1 cellular context compared by ENCODE assay signal in the genomic region with DNA sequence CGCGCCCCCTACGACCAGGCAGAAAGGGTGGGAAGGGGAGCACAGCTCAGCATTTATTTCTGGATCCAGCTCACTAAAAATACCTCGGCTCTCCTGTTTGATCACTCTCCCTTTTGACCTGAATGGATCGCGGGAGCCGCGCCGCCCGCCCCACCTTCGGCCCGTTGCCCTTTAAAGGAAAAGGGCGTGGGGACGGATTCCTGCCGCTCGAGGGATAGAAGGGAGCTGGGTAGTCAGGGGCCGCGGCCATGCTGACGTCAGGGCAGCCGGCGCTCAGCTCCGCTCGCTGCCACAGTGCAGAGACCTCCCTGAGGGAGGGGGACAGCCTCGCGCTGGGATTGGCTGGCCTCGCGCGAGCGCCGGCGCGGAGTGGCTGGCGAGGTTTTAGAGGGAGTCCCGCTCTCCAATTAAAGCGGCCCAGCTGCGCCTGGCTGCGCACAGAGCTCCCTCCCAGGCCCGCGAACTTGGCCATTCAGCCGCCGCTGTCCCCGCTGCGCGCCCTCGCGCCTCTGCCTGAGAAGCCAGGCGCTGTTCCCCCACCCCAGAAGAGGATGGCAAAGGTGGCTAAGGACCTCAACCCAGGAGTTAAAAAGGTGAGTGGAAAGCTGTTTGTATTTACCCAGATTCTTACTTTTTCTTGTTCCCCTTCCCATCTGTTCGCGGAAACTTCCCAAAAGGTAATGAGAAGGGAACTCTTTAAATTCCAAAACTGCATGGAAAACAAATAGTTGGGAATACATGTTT.
TF ChIP-seq lines count a peak whose summit lies in the region.

A gene with protein sequence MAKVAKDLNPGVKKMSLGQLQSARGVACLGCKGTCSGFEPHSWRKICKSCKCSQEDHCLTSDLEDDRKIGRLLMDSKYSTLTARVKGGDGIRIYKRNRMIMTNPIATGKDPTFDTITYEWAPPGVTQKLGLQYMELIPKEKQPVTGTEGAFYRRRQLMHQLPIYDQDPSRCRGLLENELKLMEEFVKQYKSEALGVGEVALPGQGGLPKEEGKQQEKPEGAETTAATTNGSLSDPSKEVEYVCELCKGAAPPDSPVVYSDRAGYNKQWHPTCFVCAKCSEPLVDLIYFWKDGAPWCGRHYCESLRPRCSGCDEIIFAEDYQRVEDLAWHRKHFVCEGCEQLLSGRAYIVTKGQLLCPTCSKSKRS (plus strand): TSS at position 436 of the 744 bp plus-strand sequence. CDS start 116 bp downstream, at position 552.

TF ChIP-seq in A549, 52 proteins besides CTCF, POLR2A, EP300 and RAD21 (continued from another document):
- TF ChIP-seq ESRRA (IDR thresholded peaks at IDR 0.05; ENCODE audit: borderline replicate concordance, low read length): no peak
- TF ChIP-seq SREBF2 (IDR thresholded peaks at IDR 0.05): no peak
- TF ChIP-seq TP53 (CRISPR knock-in tag; IDR thresholded peaks at IDR 0.05): 0 out of 2 replicates have a peak, but pooled peaks have one; percentile 79
- no peak for TF ChIP-seq SMC3 (IDR thresholded peaks at IDR 0.05)
